In genomic region chr22:36528795-36529718, GRCh38 we compare ENCODE assay signal across 2 cellular contexts.
TF ChIP-seq lines count a peak whose summit lies in the region.

EIF3D (minus strand) TSS chr22:36529166; CDS start chr22:36526121, 3,045 bp downstream.

TF ChIP-seq in IMR-90, 13 proteins besides CTCF, POLR2A, EP300 and RAD21 (continued from another document):
- TF ChIP-seq ELK1 (IDR thresholded peaks at IDR 0.05; ENCODE audit: borderline replicate concordance, low read depth, low read length) (no peak), RCOR1 (IDR thresholded peaks at IDR 0.05; ENCODE audit: insufficient replicate concordance, low read length) (no peak), RFX5 (IDR thresholded peaks at IDR 0.05; ENCODE audit: low read depth, low read length) (no peak), BHLHE40 (IDR thresholded peaks at IDR 0.05; ENCODE audit: low read depth, low read length) (peak; percentile 79; the same call in 1 of the 2 replicates), CEBPB (IDR thresholded peaks at IDR 0.05; ENCODE audit: low read depth, low read length) (peak; percentile 60), FOS (IDR thresholded peaks at IDR 0.05; ENCODE audit: low read depth, low read length) (no peak), MAFK (IDR thresholded peaks at IDR 0.05; ENCODE audit: low read depth, low read length) (no peak), SMC3 (IDR thresholded peaks at IDR 0.05; ENCODE audit: low read depth, low read length) (no peak), CHD1 (IDR thresholded peaks at IDR 0.05; ENCODE audit: low read depth, low read length) (no peak)

TF ChIP-seq in endothelial cell of umbilical vein, 7 proteins besides CTCF, POLR2A, EP300 and RAD21 (continued from another document):
- peak; percentile 64 for TF ChIP-seq MAX (IDR thresholded peaks at IDR 0.05; ENCODE audit: insufficient read depth, insufficient read length)
- TF ChIP-seq JUN (IDR thresholded peaks at IDR 0.05; ENCODE audit: borderline replicate concordance, insufficient read depth, insufficient read length, low read depth): no peak
- TF ChIP-seq EZH2 (IDR thresholded peaks at IDR 0.05; ENCODE audit: borderline replicate concordance, low read depth, low read length, severe bottlenecking): no peak
